Comparison of ENCODE assay signal across 25 cellular contexts in genomic region chr12:41683023-41683422, GRCh38.
DNase-seq lines count a peak whose midpoint lies in the region; ATAC-seq lines count a peak whose summit lies in the region.
"Had no signal": no experiment of that assay in that cellular context is flagged by ENCODE, and none has a peak within 500 bp of the region (broad histone marks: within the 10 kb centered on the region; RNA-seq: fewer than 3 reads in every experiment).

No MANE protein-coding gene starts in this region.

- no peak overlapping the region for H2AFZ ChIP-seq in Karpas-422 (ENCODE audit: low read length)

- H3K4me2 ChIP-seq in Karpas-422 (ENCODE audit: low read depth, low read length, poor library complexity, severe bottlenecking): peak overlapping the region; percentile 68

- H3K4me3 ChIP-seq in Karpas-422 (ENCODE audit: low read length): peak overlapping the region; percentile 33
- H3K4me3 ChIP-seq: left ventricle myocardium inferior had no signal

- no peaks in the 10 kb centered on the region for H3K9me2 ChIP-seq in Karpas-422 (replicated peaks; ENCODE audit: insufficient read depth, low read length)

- H3K36me3 ChIP-seq in Karpas-422 (ENCODE audit: insufficient read depth, low read length): peaks cover 2% of the 10 kb centered on the region; the same call in 1 of the 2 replicates
- H3K36me3 ChIP-seq: left ventricle myocardium inferior had no signal

- H3K36me3 Mint-ChIP-seq in activated CD8-positive, alpha-beta memory T cell treated with anti-CD3 and anti-CD28 coated beads, Interleukin-2, amount 10 ng/mL, durations not matched to agents 7 days and 5 days: no peaks in the 10 kb centered on the region
- H3K36me3 Mint-ChIP-seq: activated naive CD4-positive, alpha-beta T cell treated with anti-CD3 and anti-CD28 coated beads, Interleukin-2, amount 10 ng/mL, durations not matched to agents 7 days and 5 days; IgD-negative memory B cell; T-cell had no signal

- no peaks in the 10 kb centered on the region for H3K27me3 ChIP-seq in Karpas-422 (ENCODE audit: low read length)

- H3K27ac Mint-ChIP-seq in activated CD8-positive, alpha-beta memory T cell treated with anti-CD3 and anti-CD28 coated beads, Interleukin-2, amount 10 ng/mL, durations not matched to agents 7 days and 5 days: no peak overlapping the region
- H3K27ac Mint-ChIP-seq: activated naive CD4-positive, alpha-beta T cell treated with anti-CD3 and anti-CD28 coated beads, Interleukin-2, amount 10 ng/mL, durations not matched to agents 7 days and 5 days; endodermal cell; IgD-negative memory B cell; stimulated activated naive CD8-positive, alpha-beta T cell treated with anti-CD3 and anti-CD28 coated beads, Interleukin-15, Interleukin-2, amounts not matched to agents 100 ng/mL and 50 ng/mL, for 24 hours; T-cell had no signal

- H3K4me1 ChIP-seq in Karpas-422 (ENCODE audit: low read length): peaks cover 63% of the 10 kb centered on the region
- H3K4me1 ChIP-seq: left ventricle myocardium inferior had no signal

- H3K9ac ChIP-seq in Karpas-422 (ENCODE audit: low read length): peak overlapping the region; percentile 59

- H4K20me1 ChIP-seq in Karpas-422 (ENCODE audit: insufficient read depth, low read depth, low read length): no peaks in the 10 kb centered on the region

- DNase-seq in Karpas-422 (peak; percentile 96), mucosa of gallbladder (ENCODE audit: low spot score) (no peak)
- DNase-seq in activated CD8-positive, alpha-beta memory T cell treated with anti-CD3 and anti-CD28 coated beads, Interleukin-2, amount 10 ng/mL, durations not matched to agents 7 days and 5 days: no peak
- no peak for DNase-seq in stimulated activated CD4-positive, alpha-beta T cell treated with anti-CD3 and anti-CD28 coated beads, Interleukin-4, amount 100 ng/mL, for 1 hour
- DNase-seq: activated naive CD4-positive, alpha-beta T cell treated with anti-CD3 and anti-CD28 coated beads, Interleukin-2, amount 10 ng/mL, durations not matched to agents 7 days and 5 days; activated T-cell treated with anti-CD3 and anti-CD28 coated beads, Interleukin-2, amount 50 U/mL, for 1 hour; C1 segment of cervical spinal cord; DMS 273 treated with DMSO at 0.1 percent for 48 hours; endodermal cell; GF-D8; head of caudate nucleus; left ventricle myocardium inferior; NCI-H2029; NCI-H510A; T-cell; trophoblast cell had no signal

- H3K27ac ChIP-seq in Karpas-422 (ENCODE audit: low read length): peak overlapping the region; percentile 99
- H3K27ac ChIP-seq: HL-60, left ventricle myocardium inferior had no signal

- no peaks in the 10 kb centered on the region; the same call in 1 of the 2 replicates for H3K9me3 ChIP-seq in Karpas-422 (ENCODE audit: low read length)
- H3K9me3 ChIP-seq: left ventricle myocardium inferior had no signal

- H3K79me2 ChIP-seq in Karpas-422 (ENCODE audit: low read length): no peaks in the 10 kb centered on the region

- no peak overlapping the region for H3K4me3 Mint-ChIP-seq in activated CD8-positive, alpha-beta memory T cell treated with anti-CD3 and anti-CD28 coated beads, Interleukin-2, amount 10 ng/mL, durations not matched to agents 7 days and 5 days
- H3K4me3 Mint-ChIP-seq: activated naive CD4-positive, alpha-beta T cell treated with anti-CD3 and anti-CD28 coated beads, Interleukin-2, amount 10 ng/mL, durations not matched to agents 7 days and 5 days; endodermal cell; IgD-negative memory B cell; stimulated activated naive CD8-positive, alpha-beta T cell treated with anti-CD3 and anti-CD28 coated beads, Interleukin-15, Interleukin-2, amounts not matched to agents 100 ng/mL and 50 ng/mL, for 24 hours; T-cell had no signal

- ATAC-seq in GM18511 (IDR thresholded peaks at IDR 0.05; ENCODE audit: unreplicated experiment) (peak; percentile 55), GM19468 (IDR thresholded peaks at IDR 0.05; ENCODE audit: extremely low read depth, unreplicated experiment) (peak; percentile 32), HG02885 (IDR thresholded peaks at IDR 0.05; ENCODE audit: poor library complexity, unreplicated experiment) (peak; percentile 43), GM21825 (IDR thresholded peaks at IDR 0.05; ENCODE audit: unreplicated experiment) (no peak)
- ATAC-seq in activated CD8-positive, alpha-beta memory T cell treated with anti-CD3 and anti-CD28 coated beads, Interleukin-2, amount 10 ng/mL, durations not matched to agents 7 days and 5 days: no peak
- ATAC-seq: Right ventricle myocardium inferior, sciatic nerve, T-cell had no signal

- peaks cover 5% of the 10 kb centered on the region for H3K9me3 Mint-ChIP-seq in activated CD8-positive, alpha-beta memory T cell treated with anti-CD3 and anti-CD28 coated beads, Interleukin-2, amount 10 ng/mL, durations not matched to agents 7 days and 5 days (ENCODE audit: low read depth)
- H3K9me3 Mint-ChIP-seq: activated naive CD4-positive, alpha-beta T cell treated with anti-CD3 and anti-CD28 coated beads, Interleukin-2, amount 10 ng/mL, durations not matched to agents 7 days and 5 days; stimulated activated naive CD8-positive, alpha-beta T cell treated with anti-CD3 and anti-CD28 coated beads, Interleukin-15, Interleukin-2, amounts not matched to agents 100 ng/mL and 50 ng/mL, for 24 hours had no signal

- CTCF ChIA-PET in activated CD8-positive, alpha-beta memory T cell treated with anti-CD3 and anti-CD28 coated beads, Interleukin-2, amount 10 ng/mL, durations not matched to agents 7 days and 5 days (lab: Charles Lee): no interaction called here

- H3K27me3 Mint-ChIP-seq in activated CD8-positive, alpha-beta memory T cell treated with anti-CD3 and anti-CD28 coated beads, Interleukin-2, amount 10 ng/mL, durations not matched to agents 7 days and 5 days: no peaks in the 10 kb centered on the region
- H3K27me3 Mint-ChIP-seq: activated naive CD4-positive, alpha-beta T cell treated with anti-CD3 and anti-CD28 coated beads, Interleukin-2, amount 10 ng/mL, durations not matched to agents 7 days and 5 days; stimulated activated naive CD8-positive, alpha-beta T cell treated with anti-CD3 and anti-CD28 coated beads, Interleukin-15, Interleukin-2, amounts not matched to agents 100 ng/mL and 50 ng/mL, for 24 hours; T-cell had no signal

- no peaks in the 10 kb centered on the region for H3K4me1 Mint-ChIP-seq in activated CD8-positive, alpha-beta memory T cell treated with anti-CD3 and anti-CD28 coated beads, Interleukin-2, amount 10 ng/mL, durations not matched to agents 7 days and 5 days
- H3K4me1 Mint-ChIP-seq: activated naive CD4-positive, alpha-beta T cell treated with anti-CD3 and anti-CD28 coated beads, Interleukin-2, amount 10 ng/mL, durations not matched to agents 7 days and 5 days; T-cell had no signal

Comparison
In these comparisons a context has a peak if more than half of its experiments do, and no peak if none do; other contexts are left out.
1. ATAC-seq: peak in GM18511 (single experiment), GM19468 (single experiment) and HG02885 (single experiment); none in activated CD8-positive, alpha-beta memory T cell treated with anti-CD3 and anti-CD28 coated beads, Interleukin-2, amount 10 ng/mL, durations not matched to agents 7 days and 5 days (single experiment) and GM21825 (single experiment).